ENCODE assay signal across 30 cellular contexts in the genomic region with DNA sequence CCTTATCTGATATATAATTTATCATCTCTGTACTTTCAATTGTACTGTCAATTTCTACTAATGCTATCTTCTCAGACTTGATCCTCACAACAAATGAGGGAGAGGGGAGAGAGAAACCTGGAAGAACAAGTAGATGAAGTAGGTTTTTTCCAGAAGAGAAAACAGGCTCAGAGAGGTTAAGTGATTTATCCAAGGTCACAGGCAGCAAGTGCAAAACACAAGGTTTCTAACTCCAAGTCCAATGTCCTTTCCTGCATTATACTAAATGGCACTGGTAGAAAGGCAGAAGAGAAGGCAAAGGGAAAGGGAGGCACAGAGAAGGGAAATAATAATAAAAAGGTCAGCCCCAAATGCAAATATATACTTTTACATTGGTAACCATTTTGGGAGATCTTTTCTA. TPM values are rescaled to one million over a fixed set of nuclear protein-coding genes. Genes with fewer than 3 reads are reported as not detected.
DNase-seq lines count a peak whose midpoint lies in the region; ATAC-seq, FAIRE-seq and TF ChIP-seq lines count a peak whose summit lies in the region.
"Had no signal": no experiment of that assay in that cellular context is flagged by ENCODE, and none has a peak within 500 bp of the region (broad histone marks: within the 10 kb centered on the region; RNA-seq: fewer than 3 reads in every experiment).

No MANE protein-coding gene starts in this region.

- H3K79me2 ChIP-seq in HepG2 (ENCODE audit: insufficient read depth, low read length) = peaks cover 99% of the 10 kb centered on the region
- H3K79me2 ChIP-seq in GM23338 (replicated peaks; ENCODE audit: insufficient read depth) = peaks cover 100% of the 10 kb centered on the region
- H3K79me2 ChIP-seq in GM12878 (ENCODE audit: control insufficient read depth, insufficient read depth, low read length) = peaks cover 100% of the 10 kb centered on the region

- no peak for TF ChIP-seq CTCF in HepG2 (CRISPR knock-in tag; IDR thresholded peaks at IDR 0.05)
- TF ChIP-seq CTCF in right lobe of liver (IDR thresholded peaks at IDR 0.05) = no peak
- no peak for TF ChIP-seq CTCF in GM23338 (conservative IDR thresholded peaks at IDR 0.05; ENCODE audit: low read depth in 2 of 2)
- no peak for TF ChIP-seq CTCF in GM12878 (IDR thresholded peaks at IDR 0.05 in 2 of 3, conservative IDR thresholded peaks at IDR 0.05 in 1 of 3; ENCODE audit: control insufficient read depth in 2 of 3, extremely low read depth in 1 of 3, insufficient read depth in 1 of 3, low read depth in 3 of 3, low read length in 3 of 3)
- no peak for TF ChIP-seq CTCF in thyroid gland (IDR thresholded peaks at IDR 0.05)

- 0 out of 2 replicates have a peak overlapping the region, but pooled peaks have one; percentile 12 for H3K27ac Mint-ChIP-seq in GM23338
- H3K27ac Mint-ChIP-seq: activated CD4-positive, alpha-beta memory T cell treated with anti-CD3 and anti-CD28 coated beads, Interleukin-2, amount 10 ng/mL, durations not matched to agents 7 days and 5 days; HFFc6; mesothelial cell of epicardium; stimulated activated memory B cell treated with anti-CD40 and anti-IgM and Interleukin-4, amounts not matched to agents 10 μg/mL and 1 μg/mL and 100 μg/mL, for 72 hours; T-helper 1 cell treated with Interleukin-12 subunit alpha and Interleukin-12 subunit beta and Interleukin-4 antibody, amounts not matched to agents 30 μg/mL and 1 μg/mL, for 36 hours had no signal

- TF ChIP-seq POLR2A in HepG2 (IDR thresholded peaks at IDR 0.05; ENCODE audit: insufficient read depth in 1 of 2, low read depth in 2 of 2, low read length in 2 of 2) = no peak
- no peak for TF ChIP-seq POLR2A in right lobe of liver (IDR thresholded peaks at IDR 0.05)
- TF ChIP-seq POLR2A in GM12878 (IDR thresholded peaks at IDR 0.05; ENCODE audit: low read depth, low read length) = no peak
- no peak for TF ChIP-seq POLR2A in thyroid gland (IDR thresholded peaks at IDR 0.05)

- no peak overlapping the region for H2AFZ ChIP-seq in HepG2 (ENCODE audit: low read length)
- H2AFZ ChIP-seq in GM23338 = no peak overlapping the region
- H2AFZ ChIP-seq in GM12878 (ENCODE audit: control insufficient read depth, low read depth, low read length) = no peak overlapping the region
- H2AFZ ChIP-seq: GM23248 had no signal

- H3K4me2 ChIP-seq in HepG2 (ENCODE audit: low read depth, low read length) (no peak overlapping the region), GM23338 (peak overlapping the region; percentile 54), GM12878 (ENCODE audit: control insufficient read depth, insufficient read depth) (peak overlapping the region; percentile 49)

- in situ Hi-C loops in HepG2 (cut with HindIII; ENCODE audit: extremely low pct_ligation_motif_present, low pct_unique_long_range_greater_than_20kb) (no loop called here), GM12878 (cut with MboI) (loop anchor here (10.0 kb wide), 1 partner anchor 305 kb away; no protein-coding TSS in a partner anchor)

- H3K27ac ChIP-seq in HepG2 (ENCODE audit: extremely low read length, insufficient read depth, low read length) (no peak overlapping the region), right lobe of liver (no peak overlapping the region), GM23338 (ENCODE audit: low read depth) (no peak overlapping the region), GM12878 (ENCODE audit: control insufficient read depth, insufficient read depth) (peak overlapping the region; percentile 17; the same call in 1 of the 2 replicates), small intestine (ENCODE audit: low read depth in 1 of 2, low read length in 1 of 2) (no peak overlapping the region), thyroid gland (no peak overlapping the region)
- H3K27ac ChIP-seq: C4-2B, GM23248, psoas muscle, suprapubic skin had no signal

- H3K9me3 Mint-ChIP-seq in GM23338 = no peaks in the 10 kb centered on the region
- H3K9me3 Mint-ChIP-seq: activated CD4-positive, alpha-beta memory T cell treated with anti-CD3 and anti-CD28 coated beads, Interleukin-2, amount 10 ng/mL, durations not matched to agents 7 days and 5 days; HFFc6; mesothelial cell of epicardium; naive B cell; stimulated activated memory B cell treated with anti-CD40 and anti-IgM and Interleukin-4, amounts not matched to agents 10 μg/mL and 1 μg/mL and 100 μg/mL, for 72 hours; T-helper 1 cell treated with Interleukin-12 subunit alpha and Interleukin-12 subunit beta and Interleukin-4 antibody, amounts not matched to agents 30 μg/mL and 1 μg/mL, for 36 hours had no signal

- H3K36me3 ChIP-seq in HepG2 (replicated peaks in 1 of 2; ENCODE audit: control insufficient read depth in 1 of 2, insufficient read depth in 2 of 2, low read length in 2 of 2) (peaks cover 3 to 13% of the 10 kb centered on the region in 2 experiments; a peak in 4 of 5 replicates), right lobe of liver (no peaks in the 10 kb centered on the region), GM23338 (ENCODE audit: insufficient read depth) (peaks cover 8% of the 10 kb centered on the region; the same call in 1 of the 2 replicates), GM12878 (ENCODE audit: control insufficient read depth in 2 of 2, insufficient read depth in 2 of 2, low read length in 1 of 2) (peaks cover 1 to 4% of the 10 kb centered on the region in 2 experiments; a peak in 3 of 4 replicates), small intestine (ENCODE audit: control insufficient read depth in 2 of 2, insufficient read depth in 2 of 2, low read length in 2 of 2) (no peaks in the 10 kb centered on the region), thyroid gland (no peaks in the 10 kb centered on the region)
- H3K36me3 ChIP-seq: MG63, suprapubic skin had no signal

- no peaks in the 10 kb centered on the region for H3K9me3 ChIP-seq in HepG2 (ENCODE audit: low read length)
- H3K9me3 ChIP-seq in right lobe of liver = no peaks in the 10 kb centered on the region
- H3K9me3 ChIP-seq in GM12878 (replicated peaks; ENCODE audit: control insufficient read depth, insufficient read depth, low read length) = no peaks in the 10 kb centered on the region
- H3K9me3 ChIP-seq in small intestine (ENCODE audit: control insufficient read depth, low read depth) = no peaks in the 10 kb centered on the region
- H3K9me3 ChIP-seq in thyroid gland = no peaks in the 10 kb centered on the region
- H3K9me3 ChIP-seq: heart right ventricle, MG63, psoas muscle, suprapubic skin had no signal

- ATAC-seq in HepG2 (no peak), right lobe of liver (no peak), GM23338 (no peak), GM12878 (no peak), HG03432 (IDR thresholded peaks at IDR 0.05; ENCODE audit: unreplicated experiment) (no peak), HG02852 (IDR thresholded peaks at IDR 0.05; ENCODE audit: unreplicated experiment) (no peak)
- ATAC-seq: heart right ventricle; psoas muscle; stimulated activated memory B cell treated with anti-CD40 and anti-IgM and Interleukin-4, amounts not matched to agents 10 μg/mL and 1 μg/mL and 100 μg/mL, for 72 hours had no signal

- H3K27me3 ChIP-seq in HepG2 (ENCODE audit: control insufficient read depth in 1 of 2, insufficient read depth in 2 of 2, low read length in 2 of 2) (no peaks in the 10 kb centered on the region), right lobe of liver (no peaks in the 10 kb centered on the region), GM23338 (ENCODE audit: insufficient read depth) (no peaks in the 10 kb centered on the region), GM12878 (replicated peaks in 1 of 2; ENCODE audit: control insufficient read depth in 2 of 2, insufficient read depth in 2 of 2, low read length in 1 of 2) (no peaks in the 10 kb centered on the region), small intestine (ENCODE audit: control insufficient read depth in 2 of 2, insufficient read depth in 2 of 2, low read length in 2 of 2) (no peaks in the 10 kb centered on the region), thyroid gland (no peaks in the 10 kb centered on the region)
- H3K27me3 ChIP-seq: heart right ventricle, MG63, suprapubic skin had no signal

- peaks cover 33% of the 10 kb centered on the region for H3K36me3 Mint-ChIP-seq in GM23338 (ENCODE audit: low read depth)

- TF ChIP-seq EP300 in HepG2 (IDR thresholded peaks at IDR 0.05; ENCODE audit: low read depth in 2 of 2, low read length in 2 of 2) (no peak), HepG2 (CRISPR knock-in tag; IDR thresholded peaks at IDR 0.05; ENCODE audit: borderline replicate concordance) (no peak), GM12878 (IDR thresholded peaks at IDR 0.05; ENCODE audit: borderline replicate concordance in 1 of 2, control insufficient read depth in 1 of 2, low read depth in 2 of 2, low read length in 2 of 2) (no peak)

- TF ChIP-seq RAD21 in HepG2 (CRISPR knock-in tag; IDR thresholded peaks at IDR 0.05) = no peak
- no peak for TF ChIP-seq RAD21 in GM12878 (IDR thresholded peaks at IDR 0.05; ENCODE audit: insufficient read depth, low read depth, low read length)

- no peaks in the 10 kb centered on the region for H3K27me3 Mint-ChIP-seq in GM23338 (ENCODE audit: insufficient read depth, low read depth, poor library complexity)
- H3K27me3 Mint-ChIP-seq: activated CD4-positive, alpha-beta memory T cell treated with anti-CD3 and anti-CD28 coated beads, Interleukin-2, amount 10 ng/mL, durations not matched to agents 7 days and 5 days; naive B cell; stimulated activated memory B cell treated with anti-CD40 and anti-IgM and Interleukin-4, amounts not matched to agents 10 μg/mL and 1 μg/mL and 100 μg/mL, for 72 hours had no signal

- H3K4me1 Mint-ChIP-seq in GM23338 = peaks cover 71% of the 10 kb centered on the region

- no peaks in the 10 kb centered on the region for H3F3A ChIP-seq in GM23338 (replicated peaks; ENCODE audit: low read depth)

- FAIRE-seq in HepG2 (lab: Jason Lieb, UNC) (no peak), GM12878 (lab: Jason Lieb, UNC) (no peak), small intestine (lab: Jason Lieb, UNC) (no peak)
- FAIRE-seq: kidney had no signal

- BruUV-seq in HepG2 (replicated peaks; lab: Mats Ljungman, UMichigan) (no TSS peak), GM12878 (replicated peaks; lab: Mats Ljungman, UMichigan) (no TSS peak)

- CTCF ChIA-PET in HepG2 (lab: Yijun Ruan, JAX; ENCODE audit: low intra/inter-chr PET ratio, low total read pairs) (no interaction called here), GM12878 (lab: Yijun Ruan, JAX) (no interaction called here)

- SMC1A ChIA-PET in GM12878 (lab: Charles Lee; ENCODE audit: uncharacterized antibody, unreplicated experiment) = interaction anchor here (0.6 to 1.0 kb wide), 4 partner anchors 9 to 223 kb away, joined by 3 to 4 read pairs (median 3); a partner anchor contains a TSS

- H3K4me1 ChIP-seq in HepG2 (ENCODE audit: insufficient read depth, low read length) = peaks cover 50% of the 10 kb centered on the region
- peaks cover 0 to 21% (median 7%) of the 10 kb centered on the region in 4 donors for H3K4me1 ChIP-seq in right lobe of liver
- peaks cover 83% of the 10 kb centered on the region for H3K4me1 ChIP-seq in GM23338 (ENCODE audit: insufficient read depth)
- H3K4me1 ChIP-seq in GM12878 (ENCODE audit: control insufficient read depth, insufficient read depth, low read length) = peaks cover 29% of the 10 kb centered on the region
- peaks cover 4 to 15% of the 10 kb centered on the region in 2 donors for H3K4me1 ChIP-seq in small intestine (ENCODE audit: control insufficient read depth in 2 of 2, insufficient read depth in 1 of 2, low read depth in 1 of 2, low read length in 1 of 2)
- H3K4me1 ChIP-seq in thyroid gland = peaks cover 17 to 40% of the 10 kb centered on the region in 2 donors

- RAD21 ChIA-PET in GM12878 (lab: Charles Lee; ENCODE audit: unreplicated experiment) = interaction anchor here (1.1 kb wide), 1 partner anchor 8 kb away, joined by 3 read pairs; a partner anchor contains a TSS

- peaks cover 79% of the 10 kb centered on the region for H4K20me1 ChIP-seq in HepG2 (ENCODE audit: insufficient read depth, low read length)
- peaks cover 56% of the 10 kb centered on the region for H4K20me1 ChIP-seq in GM23338 (replicated peaks; ENCODE audit: insufficient read depth)
- H4K20me1 ChIP-seq in GM12878 (ENCODE audit: control insufficient read depth, insufficient read depth) = no peaks in the 10 kb centered on the region

- no peak for DNase-seq in HepG2 (ENCODE audit: low spot score)
- DNase-seq in right lobe of liver = no peak
- no peak for DNase-seq in GM23338 (ENCODE audit: low spot score)
- DNase-seq in GM12878 (ENCODE audit: low read depth, low spot score) = no peak
- DNase-seq in small intestine = peak; percentile 8
- no peak for DNase-seq in thyroid gland
- DNase-seq: activated CD4-positive, alpha-beta memory T cell treated with anti-CD3 and anti-CD28 coated beads, Interleukin-2, amount 10 ng/mL, durations not matched to agents 7 days and 5 days; activated gamma-delta T cell treated with Interleukin-2 at 50 U/mL for 16 hours; foreskin melanocyte; GM23248; heart right ventricle; HFFc6; KBM-7; kidney; MG63; naive B cell; NCI-H1105 treated with DMSO at 0.1 percent for 48 hours; NCI-H187 treated with DMSO at 0.1 percent for 48 hours; NCI-H2171; NCI-H510A; occipital lobe; psoas muscle; stimulated activated CD4-positive, alpha-beta T cell treated with anti-CD3 and anti-CD28 coated beads, Interleukin-15, amount 100 ng/mL, for 24 hours had no signal

- no peak overlapping the region for H3K4me3 Mint-ChIP-seq in GM23338
- H3K4me3 Mint-ChIP-seq: activated CD4-positive, alpha-beta memory T cell treated with anti-CD3 and anti-CD28 coated beads, Interleukin-2, amount 10 ng/mL, durations not matched to agents 7 days and 5 days; HFFc6; mesothelial cell of epicardium; stimulated activated memory B cell treated with anti-CD40 and anti-IgM and Interleukin-4, amounts not matched to agents 10 μg/mL and 1 μg/mL and 100 μg/mL, for 72 hours; T-helper 1 cell treated with Interleukin-12 subunit alpha and Interleukin-12 subunit beta and Interleukin-4 antibody, amounts not matched to agents 30 μg/mL and 1 μg/mL, for 36 hours had no signal

- H3K4me3 ChIP-seq in HepG2 (replicated peaks in 1 of 3; ENCODE audit: insufficient read depth in 1 of 3, low read depth in 2 of 3, low read length in 3 of 3) = no peak overlapping the region
- no peak overlapping the region for H3K4me3 ChIP-seq in right lobe of liver
- 0 out of 2 replicates have a peak overlapping the region, but pooled peaks have one; percentile 12 for H3K4me3 ChIP-seq in GM23338
- H3K4me3 ChIP-seq in GM12878 = 0 out of 2 replicates have a peak overlapping the region, but pooled peaks have one; percentile 10
- H3K4me3 ChIP-seq in small intestine (ENCODE audit: low read depth in 1 of 2, low read length in 2 of 2) = no peak overlapping the region
- H3K4me3 ChIP-seq in thyroid gland (replicated peaks in 1 of 3) = no peak overlapping the region
- H3K4me3 ChIP-seq: GM23248, heart right ventricle, MG63, psoas muscle, suprapubic skin had no signal

- intact Hi-C loops in HepG2 (cut with micrococcal nuclease; ENCODE audit: unreplicated experiment) (loop anchor here (5.0 kb wide), 1 partner anchor 53 kb away; no protein-coding TSS in a partner anchor), right lobe of liver (cut with DNase I) (no loop called here), GM12878 (cut with micrococcal nuclease; ENCODE audit: unreplicated experiment) (loop anchor here (10.0 kb wide), 2 partner anchors 315 to 535 kb away; a partner anchor contains a TSS), thyroid gland (cut with DNase I) (no loop called here)

- POLR2A ChIA-PET in HepG2 (lab: Yijun Ruan, JAX) (no interaction called here), GM12878 (lab: Charles Lee) (no interaction called here)

- no peaks in the 10 kb centered on the region for H3K9me2 ChIP-seq in GM23338 (ENCODE audit: insufficient read depth)

- no peak overlapping the region for H3K9ac ChIP-seq in HepG2 (ENCODE audit: insufficient read depth, low read depth, low read length)
- H3K9ac ChIP-seq in GM12878 (ENCODE audit: control insufficient read depth, insufficient read depth, low read length) = no peak overlapping the region
- H3K9ac ChIP-seq: GM23248 had no signal

RNA-seq across cellular contexts. Expression of a gene that starts 7.5 kb away (rescaled TPM):
- total RNA-seq in HepG2 (2016; rRNA removed; fragmentation: Illumina TruSeq; extraction: Trizol) (36.4 and 36.7 TPM in 2 replicates), right lobe of liver (10 to 100 TPM in 2 of 6 experiments, 1 to 10 TPM in 4; 8.2 to 13.6 (median 9.6) TPM), GM12878 (2014; rRNA removed) (25.6 and 33.2 TPM in 2 replicates), GM12878 (2014; rRNA removed; fragmentation: Illumina TruSeq; extraction: Trizol) (28.7 and 29.6 TPM in 2 replicates), GM12878 (2021) (27.5 and 28.3 TPM in 2 replicates), thyroid gland (10 to 100 TPM; 30.6 to 44.7 (median 33.2) TPM)
- total RNA-seq in HepG2 (2016; cell fraction: cytosol; rRNA removed; fragmentation: Illumina TruSeq; extraction: Trizol; ENCODE audit: low read depth) = 5.1 and 5.6 TPM in 2 replicates
- 36.6 and 39.9 TPM in 2 replicates for total RNA-seq in HepG2 (2016; cell fraction: insoluble cytoplasmic fraction; rRNA removed; fragmentation: Illumina TruSeq; extraction: Trizol)
- 25.8 and 26.4 TPM in 2 replicates for total RNA-seq in HepG2 (2016; cell fraction: membrane; rRNA removed; fragmentation: Illumina TruSeq; extraction: Trizol)
- total RNA-seq in HepG2 (2016; cell fraction: nucleus; rRNA removed; fragmentation: Illumina TruSeq; extraction: Trizol) = 46.3 and 52.7 TPM in 2 replicates
- polyA plus RNA-seq in HepG2 (2011; rRNA removed) (32.2 and 34.8 TPM in 2 replicates), GM23338 (2016; fragmentation: Nextera tagmentation; extraction: Ambion mirVana) (28.8 and 30.9 TPM in 2 replicates), GM12878 (2011; rRNA removed) (48.8 and 51.8 TPM in 2 replicates), GM12878 (2014; fragmentation: Illumina TruSeq; extraction: Trizol) (31.8 and 41.5 TPM in 2 replicates), GM12878 (2014; fragmentation: Nextera tagmentation; extraction: Ambion mirVana) (1 to 10 TPM; 7.9 to 9.9 TPM), GM12878 (2014; rRNA removed) (14.4 and 16.9 TPM in 2 replicates), GM12878 (2016; fragmentation: Nextera tagmentation; extraction: Ambion mirVana) (1 to 10 TPM; 6.7 to 7.1 TPM), small intestine (10 to 100 TPM in 1 of 3 donors, 1 to 10 TPM in 2; 8.9 to 18.5 (median 9.8) TPM)
- polyA plus RNA-seq in HepG2 (2011; cell fraction: cytosol; rRNA removed) = 15.5 and 20.6 TPM in 2 replicates
- polyA plus RNA-seq in HepG2 (2011; cell fraction: nucleus; rRNA removed) = 13.8 and 16.8 TPM in 2 replicates
- 33.3 and 34.4 TPM in 2 replicates for polyA plus RNA-seq in HepG2 (2012)
- 1.6 and 1.7 TPM in 2 replicates for polyA plus RNA-seq in HepG2 (2016; cell fraction: cytosol; fragmentation: Illumina TruSeq; extraction: Trizol; ENCODE audit: low read depth)
- 31.2 and 31.8 TPM in 2 replicates for polyA plus RNA-seq in HepG2 (2016; cell fraction: insoluble cytoplasmic fraction; fragmentation: Illumina TruSeq; extraction: Trizol; ENCODE audit: low read depth)
- 10.0 and 11.0 TPM in 2 replicates for polyA plus RNA-seq in HepG2 (2016; cell fraction: membrane; fragmentation: Illumina TruSeq; extraction: Trizol; ENCODE audit: low read depth)
- polyA plus RNA-seq in HepG2 (2016; cell fraction: nucleus; fragmentation: Illumina TruSeq; extraction: Trizol; ENCODE audit: insufficient read depth, low read depth) = 22.4 and 22.7 TPM in 2 replicates
- 25.7 and 38.6 TPM in 2 replicates for polyA minus RNA-seq in HepG2 (2011; rRNA and poly(A)+ RNA removed; ENCODE audit: low replicate concordance)
- polyA minus RNA-seq in HepG2 (2011; cell fraction: cytosol; rRNA and poly(A)+ RNA removed) = 28.8 and 32.2 TPM in 2 replicates
- polyA minus RNA-seq in HepG2 (2011; cell fraction: nucleus; rRNA and poly(A)+ RNA removed) = 68.2 and 81.1 TPM in 2 replicates
- total RNA-seq in GM23338 (2014; rRNA removed; shearing (Covaris generic)) = 109 and 118 TPM in 2 replicates
- 72.3 and 79.5 TPM in 2 replicates for total RNA-seq in GM12878 (2013; cell fraction: nucleolus; rRNA removed)
- polyA plus RNA-seq in GM12878 (2011; ENCODE audit: low read depth) = 9.7 TPM
- 26.1 and 27.5 TPM in 2 replicates for polyA plus RNA-seq in GM12878 (2011; cell fraction: cytosol; rRNA removed)
- 28.5 and 37.9 TPM in 2 replicates for polyA plus RNA-seq in GM12878 (2011; cell fraction: nucleus; rRNA removed)
- polyA plus RNA-seq in GM12878 (2012) = 14.2 and 20.9 TPM in 2 replicates
- polyA minus RNA-seq in GM12878 (2011; rRNA and poly(A)+ RNA removed) = 67.7 and 88.7 TPM in 2 replicates
- polyA minus RNA-seq in GM12878 (2011; cell fraction: cytosol; rRNA and poly(A)+ RNA removed) = 16.7 and 21.2 TPM in 2 replicates
- 37.4 and 51.3 TPM in 2 replicates for polyA minus RNA-seq in GM12878 (2011; cell fraction: nucleus; rRNA and poly(A)+ RNA removed)

Comparison
In these comparisons a context has a peak if more than half of its experiments do, and no peak if none do; other contexts are left out.
1. intact Hi-C loops: an anchor here in HepG2 (5.0 kb wide) and GM12878 (10.0 kb wide); none called in right lobe of liver and thyroid gland.
2. H3K4me3 ChIP-seq: peak in GM23338 (single experiment) and GM12878 (single experiment); none in HepG2 (0 of 3), right lobe of liver (0 of 3), small intestine (0 of 2) and thyroid gland (0 of 3).